ENCODE assay signal across 21 cellular contexts in genomic region chr4:106325800-106326199, GRCh38. TPM values are rescaled to one million over a fixed set of nuclear protein-coding genes. Genes with fewer than 3 reads are reported as not detected.
A peak's percentile ranks its signal among the peaks of the same experiment; 100 is the strongest.
DNase-seq lines count a peak whose midpoint lies in the region; TF ChIP-seq lines count a peak whose summit lies in the region.
"Had no signal": no experiment of that assay in that cellular context is flagged by ENCODE, and none has a peak within 500 bp of the region (broad histone marks: within the 10 kb centered on the region; RNA-seq: fewer than 3 reads in every experiment).

No MANE protein-coding gene starts in this region.

- peak; percentile 21 for DNase-seq in DMS53 (lab: John Stamatoyannopoulos, UW)
- peak; percentile 8 for DNase-seq in RWPE1 (ENCODE audit: low spot score)
- no peak for DNase-seq in epithelial cell of prostate (ENCODE audit: low read depth, low spot score)
- DNase-seq in renal cortical epithelial cell (ENCODE audit: low read depth), result peak; percentile 30
- no peak for DNase-seq in activated CD8-positive, alpha-beta memory T cell treated with anti-CD3 and anti-CD28 coated beads for 24 hours
- no peak for DNase-seq in endothelial cell (ENCODE audit: low spot score)
- DNase-seq in NCI-H446 (lab: John Stamatoyannopoulos, UW), result no peak
- DNase-seq: BE2C; CD4-positive, alpha-beta T cell; COR-L47; DND-41; NCI-H1105; NCI-H146; NCI-H2029; NCI-H2227 treated with DMSO at 0.1 percent for 48 hours; NCI-H82; SJCRH30 had no signal

- no peaks in the 10 kb centered on the region for H3K9me3 Mint-ChIP-seq in endothelial cell (ENCODE audit: unreplicated experiment)
- H3K9me3 Mint-ChIP-seq: CD4-positive, alpha-beta T cell had no signal

- CTCF ChIA-PET in RWPE1 (lab: Yijun Ruan, JAX), result interaction anchor here (0.6 kb wide), 1 partner anchor 17 kb away, joined by 3 read pairs; no protein-coding TSS in a partner anchor

- no peaks in the 10 kb centered on the region for H3K27me3 Mint-ChIP-seq in endothelial cell (ENCODE audit: unreplicated experiment)
- H3K27me3 Mint-ChIP-seq: CD4-positive, alpha-beta T cell had no signal

- peaks cover 4% of the 10 kb centered on the region for H3K36me3 Mint-ChIP-seq in endothelial cell (ENCODE audit: low read depth, unreplicated experiment)

- no peaks in the 10 kb centered on the region for H3K4me1 Mint-ChIP-seq in endothelial cell (ENCODE audit: unreplicated experiment)

- TF ChIP-seq CTCF in RWPE1 (conservative IDR thresholded peaks at IDR 0.05; ENCODE audit: low read depth) (no peak), endothelial cell (IDR thresholded peaks at IDR 0.05; ENCODE audit: unreplicated experiment) (no peak)

- no peak overlapping the region for H3K27ac ChIP-seq in RWPE1
- H3K27ac ChIP-seq in epithelial cell of prostate, result peak overlapping the region; percentile 52
- H3K27ac ChIP-seq: A549, KMS-11, SJCRH30 had no signal

- POLR2A ChIA-PET in RWPE1 (lab: Yijun Ruan, JAX; ENCODE audit: low non-redundant PET), result no interaction called here

- no peak overlapping the region for H3K4me3 Mint-ChIP-seq in endothelial cell (ENCODE audit: unreplicated experiment)
- H3K4me3 Mint-ChIP-seq: CD4-positive, alpha-beta T cell had no signal

- no peak overlapping the region for H3K27ac Mint-ChIP-seq in endothelial cell (ENCODE audit: unreplicated experiment)
- H3K27ac Mint-ChIP-seq: CD4-positive, alpha-beta T cell had no signal

RNA-seq across cellular contexts. Expression of gene AIMP1, which starts 9.4 kb away (rescaled TPM):
- 36.2 and 41.8 TPM in 2 replicates for total RNA-seq in renal cortical epithelial cell
- 25.4 TPM for total RNA-seq in endothelial cell (ENCODE audit: unreplicated experiment)

RNA-seq across cellular contexts. Expression of gene TBCK, which starts 9.8 kb away (rescaled TPM):
- total RNA-seq in renal cortical epithelial cell, result 19.4 and 79.6 TPM in 2 replicates
- total RNA-seq in endothelial cell (ENCODE audit: unreplicated experiment), result 48.6 TPM

RNA-seq across cellular contexts. Expression of gene GIMD1, which starts 42.8 kb away (rescaled TPM):
- total RNA-seq in renal cortical epithelial cell (not detected in 2 replicates), endothelial cell (ENCODE audit: unreplicated experiment) (not detected)
- total RNA-seq: CD4-positive, alpha-beta T cell; H1; HT1080; SJCRH30 had no signal

Comparison
In these comparisons a context has a peak if more than half of its experiments do, and no peak if none do; other contexts are left out.
1. DNase-seq: peak in DMS53 (single experiment), RWPE1 (single experiment) and renal cortical epithelial cell (single experiment); none in epithelial cell of prostate (single experiment), activated CD8-positive, alpha-beta memory T cell treated with anti-CD3 and anti-CD28 coated beads for 24 hours (single experiment), endothelial cell (single experiment) and NCI-H446 (0 of 2).